Comparison of ENCODE assay signal across 24 cellular contexts in the genomic region with DNA sequence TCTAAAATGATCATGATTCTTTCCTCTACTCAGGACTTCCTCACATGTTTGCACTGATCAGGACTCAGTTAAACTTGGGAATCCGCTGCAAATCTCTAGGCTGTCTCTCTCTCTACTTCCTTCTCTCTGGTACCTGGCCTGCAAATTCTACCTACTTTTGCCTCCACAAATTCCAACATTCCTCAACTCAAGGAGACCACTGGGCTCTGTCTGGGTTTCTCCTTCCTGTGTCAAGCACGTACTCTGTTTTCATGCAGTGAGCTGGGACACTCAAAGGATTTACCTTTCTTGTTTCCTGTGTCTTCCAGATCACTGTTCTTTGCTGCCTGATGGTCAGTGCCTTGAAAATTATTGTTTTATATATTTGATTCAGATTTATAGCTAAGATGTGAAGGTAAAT. TPM values are rescaled to one million over a fixed set of nuclear protein-coding genes. Genes with fewer than 3 reads are reported as not detected.
"Had no signal": no experiment of that assay in that cellular context is flagged by ENCODE, and none has a peak within 500 bp of the region (broad histone marks: within the 10 kb centered on the region; RNA-seq: fewer than 3 reads in every experiment).

No MANE protein-coding gene starts in this region.

- H3K27me3 ChIP-seq: MG63, SJSA1 had no signal

- H3K4me1 ChIP-seq: SJSA1 had no signal

- H3K9me3 ChIP-seq: MG63, SJSA1 had no signal

- H3K4me3 ChIP-seq: MG63, SJSA1, SK-N-MC had no signal

- H3K36me3 ChIP-seq: MG63, SJSA1 had no signal

- H3K27ac ChIP-seq: SJSA1, SK-N-MC had no signal

- ATAC-seq: HepG2 had no signal

- DNase-seq: IMR-90, Karpas-422, KG1, MG63, NCI-H1092, NCI-H1105 treated with DMSO at 0.1 percent for 48 hours, NCI-H1417 treated with DMSO at 0.1 percent for 48 hours, NCI-H146, NCI-H1694 treated with DMSO at 0.1 percent for 48 hours, NCI-H1930, NCI-H2081, NCI-H2107, NCI-H2227 treated with DMSO at 0.1 percent for 48 hours, NCI-H446, NCI-H510A, NCI-H524 treated with DMSO at 0.1 percent for 48 hours, NCI-H69, NCI-H774, Right ventricle myocardium superior, RPMI8226, SIG-M5 had no signal

RNA-seq across cellular contexts. Expression of a gene that starts 45.9 kb away (rescaled TPM):
- total RNA-seq: SJSA1 had no signal
